8 cellular contexts compared by ENCODE assay signal in the genomic region with DNA sequence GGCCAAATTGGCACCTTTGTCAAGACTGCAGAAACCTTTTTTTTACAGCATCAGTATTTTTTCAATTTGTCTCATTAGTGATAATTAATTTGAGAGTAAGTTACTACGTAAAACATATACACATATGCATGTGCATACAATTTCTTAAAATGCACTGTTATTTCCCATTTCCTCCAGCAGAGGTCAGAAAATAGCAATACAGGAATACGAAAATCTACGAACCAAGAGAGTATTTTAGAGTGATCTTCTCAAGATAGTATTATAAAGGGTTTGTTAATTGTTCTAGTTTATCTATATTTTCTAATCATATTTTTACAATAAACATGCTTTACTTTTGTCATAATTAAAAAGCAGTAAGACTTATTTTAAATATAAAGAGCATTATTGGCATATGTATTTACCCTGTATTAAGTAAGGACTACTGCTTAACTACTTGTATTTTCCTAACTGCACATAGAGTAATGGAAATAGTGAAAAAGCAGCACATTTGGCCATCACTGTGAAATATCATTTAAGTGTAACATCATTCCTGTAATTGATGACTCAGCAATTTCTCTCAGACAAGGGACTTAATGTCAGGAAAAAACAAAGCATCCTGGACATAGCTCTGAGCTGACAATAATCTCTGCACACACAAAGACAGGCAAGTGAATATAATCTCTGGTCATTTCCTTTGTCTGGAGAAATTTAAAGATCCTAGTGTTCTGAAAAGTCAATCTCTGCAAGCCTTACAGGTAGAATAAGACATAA. TPM values are rescaled to one million over a fixed set of nuclear protein-coding genes. Genes with fewer than 3 reads are reported as not detected.
DNase-seq lines count a peak whose midpoint lies in the region; ATAC-seq and TF ChIP-seq lines count a peak whose summit lies in the region.

No MANE protein-coding gene starts in this region.

- H3K27me3 Mint-ChIP-seq in activated T-helper 1 cell treated with anti-CD3 and anti-CD28 coated beads, Interleukin-12 subunit alpha, Interleukin-12 subunit beta, Interleukin-2, Interleukin-4 antibody, amounts not matched to agents 30 ng/mL and 10 ng/mL and 1 ng/mL, durations not matched to agents 14 hours and 24 hours and 36 hours (ENCODE audit: insufficient read depth): peaks cover 2% of the 10 kb centered on the region

- no peaks in the 10 kb centered on the region for H4K20me1 ChIP-seq in DND-41 (ENCODE audit: insufficient read depth, low read length)

- H3K4me1 ChIP-seq in DND-41 (ENCODE audit: insufficient read depth, low read length): no peaks in the 10 kb centered on the region

- intact Hi-C loops in activated T-helper 1 cell treated with anti-CD3 and anti-CD28 coated beads, Interleukin-12 subunit alpha, Interleukin-12 subunit beta, Interleukin-2, Interleukin-4 antibody, amounts not matched to agents 30 ng/mL and 10 ng/mL and 1 ng/mL, durations not matched to agents 14 hours and 24 hours and 36 hours (cut with micrococcal nuclease): loop anchor here (5.0 to 10.0 kb wide), 4 partner anchors 118 to 1356 kb away; no protein-coding TSS in a partner anchor

- no peak overlapping the region for H3K4me2 ChIP-seq in DND-41 (ENCODE audit: insufficient read depth, low read length)

- no peak overlapping the region for H3K27ac Mint-ChIP-seq in activated T-helper 1 cell treated with anti-CD3 and anti-CD28 coated beads, Interleukin-12 subunit alpha, Interleukin-12 subunit beta, Interleukin-2, Interleukin-4 antibody, amounts not matched to agents 30 ng/mL and 10 ng/mL and 1 ng/mL, durations not matched to agents 14 hours and 24 hours and 36 hours

- H3K9ac ChIP-seq in DND-41 (ENCODE audit: low read depth, low read length): no peak overlapping the region

- no peaks in the 10 kb centered on the region for H3K79me2 ChIP-seq in DND-41 (ENCODE audit: insufficient read depth, low read length)

- in situ Hi-C loops in astrocyte of the spinal cord (cut with HindIII; ENCODE audit: low sequenced_read_pairs): no loop called here

- H3K36me3 ChIP-seq in DND-41 (ENCODE audit: insufficient read depth, low read length): no peaks in the 10 kb centered on the region

- H3K9me3 Mint-ChIP-seq in activated T-helper 1 cell treated with anti-CD3 and anti-CD28 coated beads, Interleukin-12 subunit alpha, Interleukin-12 subunit beta, Interleukin-2, Interleukin-4 antibody, amounts not matched to agents 30 ng/mL and 10 ng/mL and 1 ng/mL, durations not matched to agents 14 hours and 24 hours and 36 hours: no peaks in the 10 kb centered on the region

- H3K36me3 Mint-ChIP-seq in activated T-helper 1 cell treated with anti-CD3 and anti-CD28 coated beads, Interleukin-12 subunit alpha, Interleukin-12 subunit beta, Interleukin-2, Interleukin-4 antibody, amounts not matched to agents 30 ng/mL and 10 ng/mL and 1 ng/mL, durations not matched to agents 14 hours and 24 hours and 36 hours (ENCODE audit: low read depth): no peaks in the 10 kb centered on the region

- no peaks in the 10 kb centered on the region for H3K27me3 ChIP-seq in DND-41 (ENCODE audit: insufficient read depth, low read length, poor library complexity)

- H3K4me3 ChIP-seq in DND-41 (ENCODE audit: low read depth in 1 of 2, low read length in 2 of 2) (no peak overlapping the region), astrocyte of the spinal cord (ENCODE audit: low read depth, low read length) (no peak overlapping the region)

- DNase-seq in DND-41 (no peak), astrocyte of the spinal cord (ENCODE audit: low read depth, low spot score) (peak; percentile 33), lung microvascular endothelial cell (ENCODE audit: low read depth in 2 of 2) (peak; percentile 27 to 59), AG08396 (ENCODE audit: low spot score) (no peak)
- DNase-seq in stimulated activated CD4-positive, alpha-beta T cell treated with anti-CD3 and anti-CD28 coated beads, Interleukin-2, amount 100 ng/mL, for 48 hours: no peak
- no peak for DNase-seq in activated T-cell treated with anti-CD3 and anti-CD28 coated beads, Interleukin-2, amount 50 U/mL, for 48 hours
- DNase-seq in activated T-helper 1 cell treated with anti-CD3 and anti-CD28 coated beads, Interleukin-12 subunit alpha, Interleukin-12 subunit beta, Interleukin-2, Interleukin-4 antibody, amounts not matched to agents 30 ng/mL and 10 ng/mL and 1 ng/mL, durations not matched to agents 14 hours and 24 hours and 36 hours (ENCODE audit: low spot score): no peak

- no peaks in the 10 kb centered on the region for H3K4me1 Mint-ChIP-seq in activated T-helper 1 cell treated with anti-CD3 and anti-CD28 coated beads, Interleukin-12 subunit alpha, Interleukin-12 subunit beta, Interleukin-2, Interleukin-4 antibody, amounts not matched to agents 30 ng/mL and 10 ng/mL and 1 ng/mL, durations not matched to agents 14 hours and 24 hours and 36 hours (ENCODE audit: low read depth)

- ATAC-seq in DND-41 (ENCODE audit: insufficient read depth, low read depth): no peak

- TF ChIP-seq CTCF in DND-41 (IDR thresholded peaks at IDR 0.05; ENCODE audit: borderline replicate concordance, extremely low read depth, low read length, poor library complexity, severe bottlenecking) (peak; percentile 64), LNCAP (IDR thresholded peaks at IDR 0.05) (peak; percentile 60), astrocyte of the spinal cord (IDR thresholded peaks at IDR 0.05; ENCODE audit: low read depth, low read length) (peak; percentile 62)

- no peak overlapping the region for H2AFZ ChIP-seq in DND-41 (ENCODE audit: low read depth, low read length)

- no peak overlapping the region for H3K4me3 Mint-ChIP-seq in activated T-helper 1 cell treated with anti-CD3 and anti-CD28 coated beads, Interleukin-12 subunit alpha, Interleukin-12 subunit beta, Interleukin-2, Interleukin-4 antibody, amounts not matched to agents 30 ng/mL and 10 ng/mL and 1 ng/mL, durations not matched to agents 14 hours and 24 hours and 36 hours

- H3K27ac ChIP-seq in DND-41 (ENCODE audit: low read length): no peak overlapping the region

- no peaks in the 10 kb centered on the region for H3K9me3 ChIP-seq in DND-41 (ENCODE audit: insufficient read depth, low read length, severe bottlenecking)

RNA-seq across cellular contexts. Expression of a gene that starts 45.6 kb away (rescaled TPM):
- total RNA-seq in lung microvascular endothelial cell: not detected in 2 replicates
- total RNA-seq in activated T-helper 1 cell treated with anti-CD3 and anti-CD28 coated beads, Interleukin-12 subunit alpha, Interleukin-12 subunit beta, Interleukin-2, Interleukin-4 antibody, amounts not matched to agents 30 ng/mL and 10 ng/mL and 1 ng/mL, durations not matched to agents 14 hours and 24 hours and 36 hours: not detected in 2 replicates

Comparison
In these comparisons a context has a peak if more than half of its experiments do, and no peak if none do; other contexts are left out.
1. DNase-seq: peak in astrocyte of the spinal cord (single experiment) and lung microvascular endothelial cell (2 of 2); none in DND-41 (single experiment), stimulated activated CD4-positive, alpha-beta T cell treated with anti-CD3 and anti-CD28 coated beads, Interleukin-2, amount 100 ng/mL, for 48 hours (0 of 2), AG08396 (single experiment), activated T-cell treated with anti-CD3 and anti-CD28 coated beads, Interleukin-2, amount 50 U/mL, for 48 hours (0 of 2) and activated T-helper 1 cell treated with anti-CD3 and anti-CD28 coated beads, Interleukin-12 subunit alpha, Interleukin-12 subunit beta, Interleukin-2, Interleukin-4 antibody, amounts not matched to agents 30 ng/mL and 10 ng/mL and 1 ng/mL, durations not matched to agents 14 hours and 24 hours and 36 hours (single experiment).
2. Peak in every context shown above with its lines, with median percentiles within 50 percentile points of each other: CTCF ChIP-seq.